ENCODE assay signal across 17 cellular contexts in the genomic region with DNA sequence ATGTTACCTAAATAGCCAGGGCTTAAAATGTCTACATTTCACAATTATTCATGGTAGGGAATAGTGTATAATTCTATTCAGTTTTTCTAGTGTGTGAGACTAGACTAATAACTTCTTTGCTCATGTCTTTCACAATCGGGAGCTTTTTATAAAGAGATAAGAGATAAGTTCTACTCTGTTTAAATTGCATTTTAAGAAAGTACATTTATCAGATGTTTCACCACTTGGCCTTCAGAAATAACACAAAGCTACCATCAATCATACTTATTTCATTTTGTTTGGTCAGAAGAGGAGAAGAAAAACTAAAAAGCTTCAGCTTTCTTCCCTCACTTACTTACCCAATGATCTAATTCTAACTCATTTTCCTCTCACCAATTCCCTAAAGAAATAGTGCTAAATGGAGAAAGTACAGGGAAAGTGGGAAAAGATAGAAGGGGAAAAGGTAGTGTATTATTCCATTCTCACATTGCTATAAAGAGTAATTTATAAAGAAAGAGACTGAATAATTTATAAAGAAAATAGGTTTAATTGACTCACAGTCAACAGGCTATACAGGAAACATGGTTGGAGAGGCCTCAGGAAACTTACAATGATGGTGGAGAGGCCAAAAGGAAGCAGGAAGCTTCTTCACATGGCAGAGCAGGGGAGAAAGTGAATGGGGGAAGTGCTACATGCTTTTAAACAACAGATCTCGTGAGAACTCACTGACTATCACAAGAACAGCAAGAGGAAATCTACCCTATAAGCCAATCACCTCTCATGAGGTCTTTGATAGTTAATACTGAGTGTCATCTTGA.
DNase-seq lines count a peak whose midpoint lies in the region; ATAC-seq and TF ChIP-seq lines count a peak whose summit lies in the region.
"Had no signal": no experiment of that assay in that cellular context is flagged by ENCODE, and none has a peak within 500 bp of the region (broad histone marks: within the 10 kb centered on the region; RNA-seq: fewer than 3 reads in every experiment).

No MANE protein-coding gene starts in this region.

- H3K27me3 ChIP-seq in BLaER1: no peaks in the 10 kb centered on the region
- no peaks in the 10 kb centered on the region for H3K27me3 ChIP-seq in neuronal stem cell (ENCODE audit: control insufficient read depth in 3 of 3, insufficient read depth in 3 of 3, low read depth in 1 of 3, low read length in 3 of 3)
- no peaks in the 10 kb centered on the region for H3K27me3 ChIP-seq in WERI-Rb-1 (ENCODE audit: insufficient read depth, low read depth, severe bottlenecking)
- peaks cover 0 to 1% of the 10 kb centered on the region in 2 donors for H3K27me3 ChIP-seq in aorta (ENCODE audit: control insufficient read depth in 1 of 2, insufficient read depth in 2 of 2, low read length in 1 of 2)
- H3K27me3 ChIP-seq: BE2C had no signal

- H4K8ac ChIP-seq in neuronal stem cell (ENCODE audit: low read depth, low read length): no peak overlapping the region

- H3K23ac ChIP-seq in neuronal stem cell (ENCODE audit: low read depth, low read length, poor library complexity): no peak overlapping the region

- H3K18ac ChIP-seq in neuronal stem cell (ENCODE audit: low read length): no peak overlapping the region

- ATAC-seq in aorta (ENCODE audit: low FRiP score) (no peak), HG03139 (IDR thresholded peaks at IDR 0.05; ENCODE audit: unreplicated experiment) (no peak)
- ATAC-seq: CD8-positive, alpha-beta T cell; GM12878 had no signal

- no peak overlapping the region for H3K4ac ChIP-seq in neuronal stem cell (ENCODE audit: low read length)

- no peak overlapping the region for H2AFZ ChIP-seq in neuronal stem cell (ENCODE audit: low read length)

- peak overlapping the region; percentile 44 for H3K14ac ChIP-seq in neuronal stem cell (ENCODE audit: low read length)

- no peak for TF ChIP-seq CTCF in WERI-Rb-1 (IDR thresholded peaks at IDR 0.05; ENCODE audit: low read depth, low read length)

- H2BK120ac ChIP-seq in neuronal stem cell (ENCODE audit: low read depth, low read length): no peak overlapping the region

- DNase-seq in NCI-H226 (peak; percentile 63), dermis blood vessel endothelial cell (peak; percentile 20), neuronal stem cell (ENCODE audit: low spot score) (no peak), WERI-Rb-1 (no peak), aorta (no peak)
- DNase-seq in activated CD8-positive, alpha-beta memory T cell treated with anti-CD3 and anti-CD28 coated beads for 24 hours: no peak
- DNase-seq: ACHN; BE2C; Calu3; CD8-positive, alpha-beta T cell; DMS79 treated with DMSO at 0.1 percent for 48 hours; GF-D8 had no signal

- H3K36me3 ChIP-seq in BLaER1: no peaks in the 10 kb centered on the region
- no peaks in the 10 kb centered on the region for H3K36me3 ChIP-seq in neuronal stem cell (replicated peaks in 1 of 2; ENCODE audit: control insufficient read depth in 2 of 2, insufficient read depth in 2 of 2, low read length in 2 of 2)
- H3K36me3 ChIP-seq in WERI-Rb-1: no peaks in the 10 kb centered on the region
- H3K36me3 ChIP-seq in aorta (ENCODE audit: control insufficient read depth in 1 of 2, insufficient read depth in 2 of 2, low read length in 1 of 2): no peaks in the 10 kb centered on the region
- H3K36me3 ChIP-seq: BE2C, HAP-1 had no signal

- H3K9ac ChIP-seq in BLaER1 (no peak overlapping the region), neuronal stem cell (ENCODE audit: low read depth, low read length, poor library complexity) (no peak overlapping the region)

- no peak overlapping the region for H2BK15ac ChIP-seq in neuronal stem cell (ENCODE audit: low read length)

- no peak overlapping the region for H2BK5ac ChIP-seq in neuronal stem cell (ENCODE audit: low read length)

- H3K27ac ChIP-seq in BLaER1: peak overlapping the region; percentile 15; the same call in 1 of the 2 replicates
- no peak overlapping the region for H3K27ac ChIP-seq in neuronal stem cell (replicated peaks; ENCODE audit: low read length)
- no peak overlapping the region for H3K27ac ChIP-seq in WERI-Rb-1
- no peak overlapping the region for H3K27ac ChIP-seq in aorta (ENCODE audit: low read depth in 1 of 2, low read length in 2 of 2)
- H3K27ac ChIP-seq: HL-60 had no signal

- H3K4me3 ChIP-seq in BLaER1: no peak overlapping the region
- no peak overlapping the region for H3K4me3 ChIP-seq in neuronal stem cell (ENCODE audit: low read length in 2 of 2)
- H3K4me3 ChIP-seq in WERI-Rb-1 (ENCODE audit: low read depth, low read length): no peak overlapping the region
- no peak overlapping the region for H3K4me3 ChIP-seq in aorta (ENCODE audit: low read length in 2 of 2)
- H3K4me3 ChIP-seq: GM12878, HAP-1 had no signal

- intact Hi-C loops in aorta (cut with DNase I): no loop called here

- WGBS in neuronal stem cell (ENCODE audit: extremely low coverage in 2 of 2, insufficient read length in 2 of 2, insufficient replicate concordance in 1 of 2), 2 donors: no CpG with 5 or more reads among the region's 2 CpGs
- WGBS in aorta, 2 donors: 42 to 44% methylated on average over 2 of the region's 2 CpGs

- H3K4me1 ChIP-seq in BLaER1: peaks cover 6% of the 10 kb centered on the region; the same call in 1 of the 2 replicates
- H3K4me1 ChIP-seq in neuronal stem cell (ENCODE audit: control insufficient read depth in 2 of 2, insufficient read depth in 1 of 2, low read depth in 1 of 2, low read length in 2 of 2): no peaks in the 10 kb centered on the region
- H3K4me1 ChIP-seq in aorta (ENCODE audit: control insufficient read depth in 1 of 2, insufficient read depth in 2 of 2, low read length in 2 of 2): no peaks in the 10 kb centered on the region
- H3K4me1 ChIP-seq: BE2C, HAP-1 had no signal

- no peaks in the 10 kb centered on the region for H4K20me1 ChIP-seq in BLaER1

- no peaks in the 10 kb centered on the region for H3K79me1 ChIP-seq in neuronal stem cell (ENCODE audit: low read depth, low read length)

- H4K91ac ChIP-seq in neuronal stem cell (ENCODE audit: low read depth, low read length, poor library complexity): no peak overlapping the region

- no peak overlapping the region for H2BK12ac ChIP-seq in neuronal stem cell (ENCODE audit: low read length)

- H3K4me2 ChIP-seq in BLaER1: 0 out of 2 replicates have a peak overlapping the region, but pooled peaks have one; percentile 26
- no peak overlapping the region for H3K4me2 ChIP-seq in neuronal stem cell (ENCODE audit: insufficient read depth, low read length, poor library complexity, severe bottlenecking)

- no peak overlapping the region for H2AK5ac ChIP-seq in neuronal stem cell (ENCODE audit: low read depth, low read length)

- H3K9me3 ChIP-seq in BLaER1: 0 out of 2 replicates have a peak, but pooled peaks cover 4% of the 10 kb centered on the region
- no peaks in the 10 kb centered on the region for H3K9me3 ChIP-seq in neuronal stem cell (replicated peaks in 1 of 2; ENCODE audit: control insufficient read depth in 2 of 2, insufficient read depth in 1 of 2, low read depth in 1 of 2, low read length in 2 of 2)
- H3K9me3 ChIP-seq in WERI-Rb-1 (ENCODE audit: severe bottlenecking): no peaks in the 10 kb centered on the region
- no peaks in the 10 kb centered on the region for H3K9me3 ChIP-seq in aorta (ENCODE audit: control insufficient read depth, low read length)
- H3K9me3 ChIP-seq: BE2C, HAP-1 had no signal

Comparison
In these comparisons a context has a peak if more than half of its experiments do, and no peak if none do; other contexts are left out.
1. DNase-seq: peak in NCI-H226 (single experiment) and dermis blood vessel endothelial cell (single experiment); none in neuronal stem cell (single experiment), WERI-Rb-1 (single experiment), activated CD8-positive, alpha-beta memory T cell treated with anti-CD3 and anti-CD28 coated beads for 24 hours (single experiment) and aorta (0 of 2).